ENCODE assay signal across 15 cellular contexts in genomic region chr5:77853353-77853907, GRCh38.
DNase-seq lines count a peak whose midpoint lies in the region; ATAC-seq, FAIRE-seq and TF ChIP-seq lines count a peak whose summit lies in the region.
"Had no signal": no experiment of that assay in that cellular context is flagged by ENCODE, and none has a peak within 500 bp of the region (broad histone marks: within the 10 kb centered on the region; RNA-seq: fewer than 3 reads in every experiment).

No MANE protein-coding gene starts in this region.

- no peak overlapping the region for H4K5ac ChIP-seq in H9 (ENCODE audit: insufficient read length, low read depth, low read length)

- H2AFZ ChIP-seq in mesenchymal stem cell (ENCODE audit: low read depth, low read length) (no peak overlapping the region), H9 (ENCODE audit: low read length) (no peak overlapping the region)

- no peak overlapping the region for H3K27ac ChIP-seq in A549
- no peak overlapping the region for H3K27ac ChIP-seq in mesenchymal stem cell (ENCODE audit: low read length, poor library complexity, severe bottlenecking)
- H3K27ac ChIP-seq in H9 (ENCODE audit: insufficient read length, low read depth, low read length), result no peak overlapping the region
- H3K27ac ChIP-seq: gastrocnemius medialis, ovary, skin epidermis had no signal

- H3K4me3 ChIP-seq in A549 (no peak overlapping the region), GM12865 (ENCODE audit: low read depth, low read length) (peak overlapping the region; percentile 64; the same call in 1 of the 2 replicates), mesenchymal stem cell (ENCODE audit: insufficient read depth in 1 of 2, low read depth in 1 of 2, low read length in 2 of 2) (peak overlapping the region in 1 of 2 experiments; percentile 75)

- H3K4ac ChIP-seq in mesenchymal stem cell (ENCODE audit: low read depth in 1 of 2, low read length in 2 of 2) (no peak overlapping the region), H9 (ENCODE audit: low read depth, low read length) (no peak overlapping the region)

- POLR2A ChIA-PET in A549 (lab: Yijun Ruan, JAX) (no interaction called here), activated B cell treated with CpG ODN at 0.5 μM for 24 hours (lab: Charles Lee) (interaction anchor here (0.6 to 1.1 kb wide), 10 partner anchors 9 to 1502 kb away, joined by 3 to 5 read pairs (median 3); no protein-coding TSS in a partner anchor)

- TF ChIP-seq EP300 in A549 (IDR thresholded peaks at IDR 0.05), result no peak

- peak overlapping the region; percentile 81 for H3K4me3 Mint-ChIP-seq in activated B cell treated with CpG ODN at 0.5 μM for 24 hours
- H3K4me3 Mint-ChIP-seq in H9, result no peak overlapping the region

- H3K27me3 ChIP-seq in mesenchymal stem cell (ENCODE audit: control insufficient read depth in 1 of 2, insufficient read depth in 1 of 2, low read length in 2 of 2), result no peaks in the 10 kb centered on the region
- H3K27me3 ChIP-seq in H9 (ENCODE audit: insufficient read depth, low read length), result peaks cover 63% of the 10 kb centered on the region
- H3K27me3 ChIP-seq: ovary had no signal

- TF ChIP-seq RAD21 in A549 (conservative IDR thresholded peaks at IDR 0.05 in 1 of 2, IDR thresholded peaks at IDR 0.05 in 1 of 2), result no peak

- H3K4me2 ChIP-seq in A549, result peak overlapping the region; percentile 72; the same call in 1 of the 3 replicates
- H3K4me2 ChIP-seq in mesenchymal stem cell (ENCODE audit: low read length, poor library complexity, severe bottlenecking), result no peak overlapping the region
- H3K4me2 ChIP-seq in H9 (ENCODE audit: insufficient read depth, insufficient read length, low read length), result no peak overlapping the region

- H3K36me3 ChIP-seq in mesenchymal stem cell (ENCODE audit: control insufficient read depth in 1 of 2, insufficient read depth in 2 of 2, low read depth in 1 of 2, low read length in 2 of 2), result peaks cover 0 to 8% of the 10 kb centered on the region in 2 experiments
- H3K36me3 ChIP-seq: gastrocnemius medialis, ovary had no signal

- H3K27me3 Mint-ChIP-seq in activated B cell treated with CpG ODN at 0.5 μM for 24 hours (no peaks in the 10 kb centered on the region), H9 (ENCODE audit: low read depth) (peaks cover 99% of the 10 kb centered on the region)

- no peak overlapping the region for H3T11ph ChIP-seq in H9 (ENCODE audit: low read length)

- H3K18ac ChIP-seq in mesenchymal stem cell (ENCODE audit: low read depth in 1 of 2, low read length in 2 of 2), result no peak overlapping the region
- H3K18ac ChIP-seq in H9 (ENCODE audit: insufficient read length, low read depth, low read length), result no peak overlapping the region

- no peak overlapping the region for H2BK15ac ChIP-seq in mesenchymal stem cell (ENCODE audit: low read depth, poor library complexity, severe bottlenecking)
- H2BK15ac ChIP-seq in H9 (ENCODE audit: low read depth, low read length), result no peak overlapping the region

- no peak overlapping the region for H2BK5ac ChIP-seq in mesenchymal stem cell (ENCODE audit: low read depth, low read length, poor library complexity, severe bottlenecking)
- H2BK5ac ChIP-seq in H9 (ENCODE audit: insufficient read length, low read length), result no peak overlapping the region

- intact Hi-C loops in activated B cell treated with CpG ODN at 0.5 μM for 24 hours (cut with micrococcal nuclease), result loop anchor here (1.0 to 10.0 kb wide), 5 partner anchors 77 to 1131 kb away; partner anchors contain the start of genes ARSB, SCAMP1 and TBCA

- H2BK120ac ChIP-seq in mesenchymal stem cell (ENCODE audit: low read depth, low read length), result no peak overlapping the region
- no peak overlapping the region for H2BK120ac ChIP-seq in H9 (ENCODE audit: low read depth, low read length, poor library complexity, severe bottlenecking)

- no peaks in the 10 kb centered on the region for H3K79me1 ChIP-seq in mesenchymal stem cell (replicated peaks; ENCODE audit: low read length, poor library complexity, severe bottlenecking)
- no peaks in the 10 kb centered on the region for H3K79me1 ChIP-seq in H9 (ENCODE audit: insufficient read depth, low read depth, low read length, poor library complexity, severe bottlenecking)

- H2BK12ac ChIP-seq in mesenchymal stem cell (ENCODE audit: low read length in 2 of 2) (no peak overlapping the region), H9 (ENCODE audit: insufficient read length, low read depth, low read length) (no peak overlapping the region)

- H4K91ac ChIP-seq in mesenchymal stem cell (ENCODE audit: low read length) (no peak overlapping the region), H9 (ENCODE audit: insufficient read length, low read depth, low read length) (no peak overlapping the region)

- H3K9ac ChIP-seq in mesenchymal stem cell (ENCODE audit: low read length) (peak overlapping the region; percentile 82), H9 (ENCODE audit: extremely low read depth, insufficient read length, low read length) (no peak overlapping the region)

- no peaks in the 10 kb centered on the region for H3K79me2 ChIP-seq in H9 (ENCODE audit: insufficient read depth, low read length)

- H3K9me3 Mint-ChIP-seq in activated B cell treated with CpG ODN at 0.5 μM for 24 hours (no peaks in the 10 kb centered on the region), H9 (peaks cover 5 to 7% of the 10 kb centered on the region in 2 experiments; a peak in 2 of 5 replicates)
- H3K9me3 Mint-ChIP-seq: activated naive CD4-positive, alpha-beta T cell treated with anti-CD3 and anti-CD28 coated beads, Interleukin-2, amount 10 ng/mL, durations not matched to agents 7 days and 5 days; stimulated activated naive CD8-positive, alpha-beta T cell treated with anti-CD3 and anti-CD28 coated beads, Interleukin-15, amount 100 ng/mL, for 72 hours had no signal

- H3K23me2 ChIP-seq in H9 (ENCODE audit: insufficient read length, low read depth, low read length, poor library complexity, severe bottlenecking), result peaks cover 6% of the 10 kb centered on the region

- FAIRE-seq in A549 (lab: Jason Lieb, UNC), result no peak

- H3K9me3 ChIP-seq in A549 (no peaks in the 10 kb centered on the region), mesenchymal stem cell (ENCODE audit: control insufficient read depth, low read length) (no peaks in the 10 kb centered on the region), H9 (ENCODE audit: control insufficient read depth, low read depth, low read length) (no peaks in the 10 kb centered on the region)
- H3K9me3 ChIP-seq: gastrocnemius medialis, ovary had no signal

- CTCF ChIA-PET in A549 (lab: Yijun Ruan, JAX), result interaction anchor here (0.8 to 0.9 kb wide), 2 partner anchors 9 to 15 kb away, joined by 3 read pairs; no protein-coding TSS in a partner anchor
- CTCF ChIA-PET in activated B cell treated with CpG ODN at 0.5 μM for 24 hours (lab: Charles Lee), result interaction anchor here (1.4 kb wide), 1 partner anchor 9 kb away, joined by 3 read pairs; no protein-coding TSS in a partner anchor

- ATAC-seq in A549, result no peak
- ATAC-seq in activated B cell treated with CpG ODN at 0.5 μM for 24 hours (ENCODE audit: low read depth), result no peak
- ATAC-seq: gastrocnemius medialis had no signal

- H2AK5ac ChIP-seq in mesenchymal stem cell (ENCODE audit: low read length, severe bottlenecking) (no peak overlapping the region), H9 (ENCODE audit: insufficient read length, low read length) (no peak overlapping the region)

- peaks cover 2% of the 10 kb centered on the region for H4K20me1 ChIP-seq in H9 (ENCODE audit: control insufficient read depth, insufficient read depth, insufficient read length)

- DNase-seq in A549 (ENCODE audit: low read depth in 1 of 2, low spot score in 1 of 2), result no peak
- no peak for DNase-seq in GM12865 (ENCODE audit: low read depth)
- DNase-seq in activated B cell treated with CpG ODN at 0.5 μM for 24 hours, result no peak
- DNase-seq in mesenchymal stem cell, result peak; percentile 34
- DNase-seq in NK-92 treated with Interleukin-12 subunit alpha and Interleukin-12 subunit beta, amount 100 ng/mL, for 24 hours (lab: John Stamatoyannopoulos, UW), result no peak
- DNase-seq in H9, result no peak
- DNase-seq in DMS114 treated with DMSO at 0.1 percent for 48 hours (lab: John Stamatoyannopoulos, UW; ENCODE audit: unreplicated experiment), result no peak
- no peak for DNase-seq in DMS153 (lab: John Stamatoyannopoulos, UW)
- DNase-seq: gastrocnemius medialis, NCI-H2171, SHP77 treated with DMSO at 0.1 percent for 48 hours had no signal

- H2BK20ac ChIP-seq in H9 (ENCODE audit: low read depth, low read length, poor library complexity, severe bottlenecking), result no peak overlapping the region

- TF ChIP-seq CTCF in A549 (IDR thresholded peaks at IDR 0.05) (no peak), GM12865 (IDR thresholded peaks at IDR 0.05; ENCODE audit: insufficient read depth, low read depth, low read length, missing control alignments) (no peak), activated B cell treated with CpG ODN at 0.5 μM for 24 hours (IDR thresholded peaks at IDR 0.05) (no peak), H9 (conservative IDR thresholded peaks at IDR 0.05) (no peak)

- H3K4me1 Mint-ChIP-seq in activated B cell treated with CpG ODN at 0.5 μM for 24 hours (peaks cover 17% of the 10 kb centered on the region), H9 (peaks cover 17 to 29% of the 10 kb centered on the region in 2 experiments)

- peak overlapping the region; percentile 92 for H3K27ac Mint-ChIP-seq in activated B cell treated with CpG ODN at 0.5 μM for 24 hours
- H3K27ac Mint-ChIP-seq in H9, result no peak overlapping the region
- H3K27ac Mint-ChIP-seq: activated naive CD4-positive, alpha-beta T cell treated with anti-CD3 and anti-CD28 coated beads, Interleukin-2, amount 10 ng/mL, durations not matched to agents 7 days and 5 days; stimulated activated naive CD8-positive, alpha-beta T cell treated with anti-CD3 and anti-CD28 coated beads, Interleukin-15, amount 100 ng/mL, for 72 hours had no signal

- H3K4me1 ChIP-seq in A549, result no peaks in the 10 kb centered on the region
- peaks cover 7% of the 10 kb centered on the region for H3K4me1 ChIP-seq in mesenchymal stem cell (ENCODE audit: control insufficient read depth, insufficient read depth, low read depth, low read length)
- no peaks in the 10 kb centered on the region; the same call in 1 of the 2 replicates for H3K4me1 ChIP-seq in H9 (ENCODE audit: insufficient read depth, low read length)

- H4K8ac ChIP-seq in mesenchymal stem cell (ENCODE audit: low read length) (no peak overlapping the region), H9 (replicated peaks; ENCODE audit: insufficient read length, low read depth, low read length) (no peak overlapping the region)

- H3K23ac ChIP-seq in mesenchymal stem cell (ENCODE audit: low read length in 2 of 2) (no peak overlapping the region), H9 (ENCODE audit: insufficient read length, low read depth, low read length) (no peak overlapping the region)

- TF ChIP-seq POLR2A in A549 (IDR thresholded peaks at IDR 0.05; ENCODE audit: low read length), result no peak

- 46% methylated on average over 2 of the region's 2 CpGs for WGBS in A549 (ENCODE audit: missing lambda C conversion rate)
- 14% methylated on average over 1 of the region's 2 CpGs for WGBS in mesenchymal stem cell
- no CpG with 5 or more reads among the region's 2 CpGs for WGBS in H9 (ENCODE audit: extremely low coverage, insufficient read length, low lambda C conversion rate)

- H3K14ac ChIP-seq in mesenchymal stem cell (ENCODE audit: low read length in 2 of 2) (no peak overlapping the region), H9 (ENCODE audit: insufficient read depth, low read length) (no peak overlapping the region)

- no peak overlapping the region for H3K56ac ChIP-seq in H9 (ENCODE audit: insufficient read length, low read depth, low read length)

- H3K36me3 Mint-ChIP-seq in activated B cell treated with CpG ODN at 0.5 μM for 24 hours (ENCODE audit: low read depth), result no peaks in the 10 kb centered on the region
- no peaks in the 10 kb centered on the region for H3K36me3 Mint-ChIP-seq in H9 (ENCODE audit: insufficient read depth in 1 of 3, low read depth in 3 of 3)
- H3K36me3 Mint-ChIP-seq: activated naive CD4-positive, alpha-beta T cell treated with anti-CD3 and anti-CD28 coated beads, Interleukin-2, amount 10 ng/mL, durations not matched to agents 7 days and 5 days had no signal
